Comparison of ENCODE assay signal across 1 cellular context in genomic region chr12:40469736-40470135, GRCh38.
TF ChIP-seq lines count a peak whose summit lies in the region.

No MANE protein-coding gene starts in this region.

TF ChIP-seq in SK-N-SH, 30 proteins besides CTCF, POLR2A, EP300 and RAD21 (continued from another document):
- no peak for TF ChIP-seq REST (IDR thresholded peaks at IDR 0.05; ENCODE audit: low read depth, low read length)
- TF ChIP-seq IRF3 (IDR thresholded peaks at IDR 0.05; ENCODE audit: low read depth, low read length), result no peak
TF ChIP-seq in SK-N-SH: peak in this region for 0.
